ENCODE assay signal across 1 cellular context in genomic region chr20:40797425-40797824, GRCh38.
TF ChIP-seq lines count a peak whose summit lies in the region.

No MANE protein-coding gene starts in this region.

TF ChIP-seq in WTC11, 78 proteins besides CTCF, POLR2A, EP300 and RAD21 (continued from another document):
- TF ChIP-seq AFF4 (CRISPR knock-in tag; IDR thresholded peaks at IDR 0.05; ENCODE audit: borderline replicate concordance) (no peak), PRDM15 (CRISPR knock-in tag; IDR thresholded peaks at IDR 0.05) (no peak), AR (CRISPR knock-in tag; IDR thresholded peaks at IDR 0.05) (no peak), NFATC4 (CRISPR knock-in tag; IDR thresholded peaks at IDR 0.05) (no peak), USF1 (CRISPR knock-in tag; IDR thresholded peaks at IDR 0.05) (no peak), EMX1 (CRISPR knock-in tag; IDR thresholded peaks at IDR 0.05) (no peak), ZMAT4 (CRISPR knock-in tag; IDR thresholded peaks at IDR 0.05) (no peak)
TF ChIP-seq in WTC11: peak in this region for 0.
